ENCODE assay signal across 36 cellular contexts in genomic region chr11:88157401-88157800, GRCh38. TPM values are rescaled to one million over a fixed set of nuclear protein-coding genes. Genes with fewer than 3 reads are reported as not detected.
"Had no signal": no experiment of that assay in that cellular context is flagged by ENCODE, and none has a peak within 500 bp of the region (broad histone marks: within the 10 kb centered on the region; RNA-seq: fewer than 3 reads in every experiment).

No MANE protein-coding gene starts in this region.

- FAIRE-seq: astrocyte, colon had no signal

- H3K27me3 ChIP-seq: brain microvascular endothelial cell, esophagus squamous epithelium, foreskin keratinocyte, gastrocnemius medialis, heart left ventricle had no signal

- H3K4me1 ChIP-seq: gastrocnemius medialis, heart left ventricle had no signal

- DNase-seq: activated CD4-positive, alpha-beta memory T cell treated with anti-CD3 and anti-CD28 coated beads, Interleukin-2, amount 10 ng/mL, durations not matched to agents 7 days and 5 days; activated CD4-positive, alpha-beta T cell treated with anti-CD3 and anti-CD28 coated beads for 36 hours; activated CD4-positive, alpha-beta T cell treated with anti-CD3 and anti-CD28 coated beads, Interleukin-2, amount 10 ng/mL, durations not matched to agents 24 days and 14 days; activated CD4-positive, alpha-beta T cell treated with anti-CD3 and anti-CD28 coated beads, Interleukin-2, amount 50 U/mL, for 4 hours; activated CD4-positive, CD25-positive, alpha-beta regulatory T cell; activated CD4-positive, CD25-positive, alpha-beta regulatory T cell treated with anti-CD3 and anti-CD28 coated beads, Interleukin-2, amount 50 U/mL, for 72 hours; activated CD8-positive, alpha-beta memory T cell treated with anti-CD3 and anti-CD28 coated beads, Interleukin-2, amount 50 U/mL, for 48 hours; activated effector memory CD4-positive, alpha-beta T cell treated with Interleukin-2 at 50 U/mL for 16 hours; activated gamma-delta T cell treated with Interleukin-2 at 50 U/mL for 16 hours; activated naive CD4-positive, alpha-beta T cell treated with anti-CD3 and anti-CD28 coated beads, Interleukin-2, amount 50 U/mL, for 16 hours; activated naive CD4-positive, alpha-beta T cell treated with Interleukin-2 at 50 U/mL for 16 hours; activated T-cell treated with anti-CD3 and anti-CD28 coated beads, Interleukin-2, amount 50 U/mL, for 4 hours; amniotic stem cell; anterior cingulate cortex; brain microvascular endothelial cell; caudate nucleus; cortex of kidney; dermis blood vessel endothelial cell; effector CD4-positive, alpha-beta T cell; effector memory CD8-positive, alpha-beta T cell; esophagus squamous epithelium; foreskin keratinocyte; gastrocnemius medialis; glutamatergic neuron; heart left ventricle; T-helper 1 cell; T-helper 17 cell; T1000; WERI-Rb-1 had no signal

- H3K4me3 ChIP-seq: esophagus squamous epithelium, gastrocnemius medialis, heart left ventricle had no signal

- H3K4me3 Mint-ChIP-seq: activated CD4-positive, alpha-beta memory T cell treated with anti-CD3 and anti-CD28 coated beads, Interleukin-2, amount 10 ng/mL, durations not matched to agents 7 days and 5 days; activated CD4-positive, alpha-beta T cell treated with anti-CD3 and anti-CD28 coated beads for 36 hours; activated CD4-positive, alpha-beta T cell treated with anti-CD3 and anti-CD28 coated beads, Interleukin-2, amount 10 ng/mL, durations not matched to agents 24 days and 14 days; activated naive CD8-positive, alpha-beta T cell; activated T-cell treated with anti-CD3 and anti-CD28 coated beads, Interleukin-2, amount 50 U/mL, for 4 hours; activated T-helper 17 cell treated with anti-CD3 and anti-CD28 coated beads, Interleukin-2, amount 50 U/mL, for 72 hours; effector memory CD8-positive, alpha-beta T cell; T-helper 17 cell; T-helper 2 cell treated with Interferon-gamma antibody and Interleukin-4, amounts not matched to agents 5 μg/mL and 100 μg/mL, for 36 hours had no signal

- H3K27me3 Mint-ChIP-seq: T-helper 17 cell had no signal

- H3K36me3 ChIP-seq: brain microvascular endothelial cell, gastrocnemius medialis, heart left ventricle, WERI-Rb-1 had no signal

- H3K27ac Mint-ChIP-seq: activated CD4-positive, alpha-beta memory T cell treated with anti-CD3 and anti-CD28 coated beads, Interleukin-2, amount 10 ng/mL, durations not matched to agents 7 days and 5 days; activated CD4-positive, alpha-beta T cell treated with anti-CD3 and anti-CD28 coated beads for 36 hours; activated CD4-positive, alpha-beta T cell treated with anti-CD3 and anti-CD28 coated beads, Interleukin-2, amount 10 ng/mL, durations not matched to agents 24 days and 14 days; activated naive CD8-positive, alpha-beta T cell; activated T-helper 17 cell treated with anti-CD3 and anti-CD28 coated beads, Interleukin-2, amount 50 U/mL, for 72 hours; effector memory CD8-positive, alpha-beta T cell; T-helper 17 cell; T-helper 2 cell treated with Interferon-gamma antibody and Interleukin-4, amounts not matched to agents 5 μg/mL and 100 μg/mL, for 36 hours had no signal

- H3K4me1 Mint-ChIP-seq: activated CD4-positive, alpha-beta memory T cell treated with anti-CD3 and anti-CD28 coated beads, Interleukin-2, amount 10 ng/mL, durations not matched to agents 7 days and 5 days; activated CD4-positive, alpha-beta T cell treated with anti-CD3 and anti-CD28 coated beads for 36 hours; activated CD4-positive, alpha-beta T cell treated with anti-CD3 and anti-CD28 coated beads, Interleukin-2, amount 10 ng/mL, durations not matched to agents 24 days and 14 days; activated T-helper 17 cell treated with anti-CD3 and anti-CD28 coated beads, Interleukin-2, amount 50 U/mL, for 72 hours; T-helper 17 cell had no signal

- H3K27ac ChIP-seq: brain microvascular endothelial cell, epithelial cell of prostate, esophagus squamous epithelium, foreskin keratinocyte, gastrocnemius medialis, heart left ventricle, WERI-Rb-1 had no signal

- H3K9me3 ChIP-seq: gastrocnemius medialis had no signal

RNA-seq across cellular contexts. Expression of gene RAB38, which starts 17.8 kb away (rescaled TPM):
- total RNA-seq: chondrocyte had no signal
